ENCODE assay signal across 8 cellular contexts in the genomic region with DNA sequence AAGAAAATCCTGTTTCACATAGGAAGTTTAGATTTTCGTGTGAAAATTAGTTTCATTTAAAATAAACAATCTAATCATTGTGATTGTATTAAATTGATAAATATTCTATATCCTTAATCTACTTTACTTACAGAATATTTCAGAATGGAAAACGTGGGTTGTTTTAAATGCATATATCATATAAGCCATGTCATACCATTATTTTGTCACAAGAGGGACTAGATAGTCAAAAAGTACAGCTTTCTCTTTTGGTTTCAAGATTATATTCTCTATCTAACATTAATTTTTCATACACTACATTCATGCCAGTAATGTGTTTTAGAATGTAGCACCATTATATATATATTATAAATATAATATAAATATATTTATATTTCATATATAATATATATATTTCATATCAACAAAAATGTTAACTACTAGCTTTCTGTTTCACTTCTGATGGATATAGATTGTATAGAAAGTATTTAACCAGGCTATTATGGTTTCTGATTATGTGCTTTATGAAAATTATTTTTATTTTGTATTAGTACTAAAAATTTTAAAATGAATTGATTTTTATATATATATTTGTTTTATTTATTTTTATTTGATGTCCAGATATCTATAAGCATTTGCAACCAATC. TPM values are rescaled to one million over a fixed set of nuclear protein-coding genes. Genes with fewer than 3 reads are reported as not detected.
A peak's percentile ranks its signal among the peaks of the same experiment; 100 is the strongest.
DNase-seq lines count a peak whose midpoint lies in the region; ATAC-seq and TF ChIP-seq lines count a peak whose summit lies in the region.

No MANE protein-coding gene starts in this region.

- H3K4me1 ChIP-seq in PC-9 (replicated peaks; ENCODE audit: insufficient read depth) = peaks cover 9% of the 10 kb centered on the region
- no peaks in the 10 kb centered on the region for H3K4me1 ChIP-seq in CD8-positive, alpha-beta T cell (ENCODE audit: insufficient read depth, low read length)

- POLR2A ChIA-PET in PC-9 (lab: Charles Lee; ENCODE audit: unreplicated experiment) = no interaction called here
- POLR2A ChIA-PET in CD8-positive, alpha-beta T cell (lab: Charles Lee) = interaction anchor here (0.6 kb wide), 1 partner anchor 20 kb away, joined by 3 read pairs; no protein-coding TSS in a partner anchor

- peaks cover 11% of the 10 kb centered on the region; the same call in 1 of the 2 replicates for H3F3A ChIP-seq in PC-9 (ENCODE audit: insufficient read depth, low read depth)

- DNase-seq in DMS53 treated with DMSO at 0.1 percent for 48 hours (lab: John Stamatoyannopoulos, UW; ENCODE audit: unreplicated experiment) = peak; percentile 2
- no peak for DNase-seq in PC-9
- no peak for DNase-seq in left colon
- no peak for DNase-seq in putamen (ENCODE audit: low spot score)
- DNase-seq in CD8-positive, alpha-beta T cell = no peak
- DNase-seq in WERI-Rb-1 = no peak
- no peak for DNase-seq in cerebellar cortex (ENCODE audit: low spot score)

- H3K4me3 ChIP-seq in PC-9 (no peak overlapping the region), WERI-Rb-1 (ENCODE audit: low read depth, low read length) (no peak overlapping the region)
- H3K4me3 ChIP-seq in CD8-positive, alpha-beta T cell (ENCODE audit: low read depth, low read length) = no peak overlapping the region

- peaks cover 9% of the 10 kb centered on the region; the same call in 1 of the 2 replicates for H3K9me3 ChIP-seq in PC-9 (ENCODE audit: insufficient read depth, low read depth)
- no peaks in the 10 kb centered on the region for H3K9me3 ChIP-seq in CD8-positive, alpha-beta T cell (ENCODE audit: low read length)
- H3K9me3 ChIP-seq in WERI-Rb-1 (ENCODE audit: severe bottlenecking) = no peaks in the 10 kb centered on the region

- H3K36me3 Mint-ChIP-seq in CD8-positive, alpha-beta T cell = no peaks in the 10 kb centered on the region

- CTCF ChIA-PET in PC-9 (lab: Charles Lee) = interaction anchor here (0.5 to 1.5 kb wide), 3 partner anchors 15 to 172 kb away, joined by 3 to 6 read pairs (median 4); a partner anchor contains a TSS
- CTCF ChIA-PET in CD8-positive, alpha-beta T cell (lab: Charles Lee) = no interaction called here

- H3K4me1 Mint-ChIP-seq in CD8-positive, alpha-beta T cell (ENCODE audit: low read depth) = peaks cover 2% of the 10 kb centered on the region

- H3K79me2 ChIP-seq in PC-9 (ENCODE audit: low read depth) = no peaks in the 10 kb centered on the region

- no peaks in the 10 kb centered on the region for H3K9me3 Mint-ChIP-seq in CD8-positive, alpha-beta T cell

- H3K4me3 Mint-ChIP-seq in CD8-positive, alpha-beta T cell = no peak overlapping the region

- TF ChIP-seq CTCF in PC-9 (conservative IDR thresholded peaks at IDR 0.05) (peak; percentile 73), WERI-Rb-1 (IDR thresholded peaks at IDR 0.05; ENCODE audit: low read depth, low read length) (no peak)
- no peak for TF ChIP-seq CTCF in CD8-positive, alpha-beta T cell (IDR thresholded peaks at IDR 0.05)

- no peaks in the 10 kb centered on the region for H3K36me3 ChIP-seq in PC-9 (ENCODE audit: low read depth)
- no peaks in the 10 kb centered on the region for H3K36me3 ChIP-seq in CD8-positive, alpha-beta T cell (ENCODE audit: insufficient read depth, low read length)
- no peaks in the 10 kb centered on the region for H3K36me3 ChIP-seq in WERI-Rb-1

- intact Hi-C loops in PC-9 (cut with micrococcal nuclease; ENCODE audit: unreplicated experiment) (no loop called here), left colon (cut with DNase I, micrococcal nuclease) (loop anchor here in 1 of 2 donors (10.0 kb wide), 1 partner anchor 150 kb away; no protein-coding TSS in a partner anchor)
- intact Hi-C loops in CD8-positive, alpha-beta T cell (cut with DNase I, micrococcal nuclease) = loop anchor here in 1 of 2 experiments (5.0 kb wide), 1 partner anchor 1198 kb away; no protein-coding TSS in a partner anchor

- H3K27me3 Mint-ChIP-seq in CD8-positive, alpha-beta T cell (ENCODE audit: low read depth) = no peaks in the 10 kb centered on the region

- no peak overlapping the region for H3K27ac Mint-ChIP-seq in CD8-positive, alpha-beta T cell

- no peak overlapping the region for H2AFZ ChIP-seq in PC-9

- H3K27ac ChIP-seq in PC-9 (no peak overlapping the region), WERI-Rb-1 (no peak overlapping the region)
- H3K27ac ChIP-seq in CD8-positive, alpha-beta T cell (ENCODE audit: low read depth, low read length) = no peak overlapping the region

- ATAC-seq in GM21515 (IDR thresholded peaks at IDR 0.05; ENCODE audit: unreplicated experiment) = peak; percentile 42
- peak; percentile 38 for ATAC-seq in left colon
- ATAC-seq in CD8-positive, alpha-beta T cell = no peak

- no peak overlapping the region for H3K4me2 ChIP-seq in PC-9

- H3K27me3 ChIP-seq in PC-9 (ENCODE audit: insufficient read depth, low read depth) (no peaks in the 10 kb centered on the region), WERI-Rb-1 (ENCODE audit: insufficient read depth, low read depth, severe bottlenecking) (no peaks in the 10 kb centered on the region)
- H3K27me3 ChIP-seq in CD8-positive, alpha-beta T cell (ENCODE audit: insufficient read depth, low read length) = no peaks in the 10 kb centered on the region

- H4K20me1 ChIP-seq in PC-9 (ENCODE audit: insufficient read depth) = no peaks in the 10 kb centered on the region

- H3K9me2 ChIP-seq in PC-9 (ENCODE audit: insufficient read depth) = no peaks in the 10 kb centered on the region

- BruUV-seq in PC-9 (replicated peaks; lab: Mats Ljungman, UMichigan) = no TSS peak

RNA-seq across cellular contexts. Expression of a gene that starts 45.3 kb away (rescaled TPM):
- total RNA-seq in PC-9 (2021) (not detected in 2 replicates), left colon (not detected)
- total RNA-seq in CD8-positive, alpha-beta T cell = not detected
